In genomic region chr5:1542011-1542410, GRCh38 we compare ENCODE assay signal across 18 cellular contexts. TPM values are rescaled to one million over a fixed set of nuclear protein-coding genes. Genes with fewer than 3 reads are reported as not detected.
A peak's percentile ranks its signal among the peaks of the same experiment; 100 is the strongest.
DNase-seq lines count a peak whose midpoint lies in the region; ATAC-seq and TF ChIP-seq lines count a peak whose summit lies in the region.
"Had no signal": no experiment of that assay in that cellular context is flagged by ENCODE, and none has a peak within 500 bp of the region (broad histone marks: within the 10 kb centered on the region; RNA-seq: fewer than 3 reads in every experiment).

No MANE protein-coding gene starts in this region.

- H3K4me1 ChIP-seq in adipocyte (ENCODE audit: control insufficient read depth, insufficient read depth, low read length) (peaks cover 26% of the 10 kb centered on the region), transverse colon (peaks cover 0 to 10% (median 1%) of the 10 kb centered on the region in 4 donors)

- H3K9me3 Mint-ChIP-seq in nephron, result no peaks in the 10 kb centered on the region
- no peaks in the 10 kb centered on the region for H3K9me3 Mint-ChIP-seq in stimulated activated naive CD8-positive, alpha-beta T cell treated with anti-CD3 and anti-CD28 coated beads, Interleukin-15, amount 100 ng/mL, for 72 hours
- H3K9me3 Mint-ChIP-seq: CD8-positive, alpha-beta memory T cell; T-helper 2 cell treated with Interferon-gamma antibody and Interleukin-4, amounts not matched to agents 5 μg/mL and 100 μg/mL, for 36 hours had no signal

- H3K27me3 Mint-ChIP-seq in nephron (ENCODE audit: low read depth), result peaks cover 20% of the 10 kb centered on the region
- H3K27me3 Mint-ChIP-seq in stimulated activated naive CD8-positive, alpha-beta T cell treated with anti-CD3 and anti-CD28 coated beads, Interleukin-15, amount 100 ng/mL, for 72 hours, result no peaks in the 10 kb centered on the region
- H3K27me3 Mint-ChIP-seq: CD8-positive, alpha-beta memory T cell had no signal

- H3K27me3 ChIP-seq in adipocyte (replicated peaks; ENCODE audit: control insufficient read depth, insufficient read depth, low read length), result no peaks in the 10 kb centered on the region
- H3K27me3 ChIP-seq in transverse colon, result no peaks in the 10 kb centered on the region

- intact Hi-C loops in transverse colon (cut with DNase I; ENCODE audit: low total_unique reads), result no loop called here

- WGBS in transverse colon (ENCODE audit: low coverage in 1 of 2), 2 donors, result 65 to 76% methylated on average over 5 of the region's 5 CpGs

- TF ChIP-seq EP300 in transverse colon (IDR thresholded peaks at IDR 0.05; ENCODE audit: low read depth), result no peak

- H3K4me3 ChIP-seq in adipocyte (ENCODE audit: low read length) (no peak overlapping the region), transverse colon (no peak overlapping the region)
- H3K4me3 ChIP-seq: PC-9, SK-N-MC had no signal

- peak overlapping the region in 2 of 3 experiments; percentile 32 to 83 for H3K27ac Mint-ChIP-seq in nephron
- H3K27ac Mint-ChIP-seq in stimulated activated naive CD8-positive, alpha-beta T cell treated with anti-CD3 and anti-CD28 coated beads, Interleukin-15, amount 100 ng/mL, for 72 hours, result no peak overlapping the region
- H3K27ac Mint-ChIP-seq: T-helper 2 cell treated with Interferon-gamma antibody and Interleukin-4, amounts not matched to agents 5 μg/mL and 100 μg/mL, for 36 hours; WTC11 had no signal

- H3K9me3 ChIP-seq in adipocyte (ENCODE audit: control insufficient read depth, low read length) (no peaks in the 10 kb centered on the region), transverse colon (no peaks in the 10 kb centered on the region)

- peak; percentile 67 for DNase-seq in adipocyte (ENCODE audit: low read depth)
- peak; percentile 42 for DNase-seq in fibroblast of peridontal ligament (ENCODE audit: extremely low read depth)
- DNase-seq in transverse colon, result no peak
- DNase-seq in stimulated activated naive CD8-positive, alpha-beta T cell treated with anti-CD3 and anti-CD28 coated beads, Interleukin-15, amount 100 ng/mL, for 72 hours, result no peak
- no peak for DNase-seq in T-helper 2 cell
- DNase-seq: activated CD4-positive, alpha-beta T cell treated with anti-CD3 and anti-CD28 coated beads, Interleukin-2, amount 50 U/mL, for 4 hours; CD8-positive, alpha-beta memory T cell; glutamatergic neuron; KBM-7; NCI-H187; retina had no signal

- ATAC-seq in stimulated activated naive CD8-positive, alpha-beta T cell treated with anti-CD3 and anti-CD28 coated beads, Interleukin-15, amount 100 ng/mL, for 72 hours, result no peak
- no peak for ATAC-seq in GM19351 (IDR thresholded peaks at IDR 0.05; ENCODE audit: unreplicated experiment)
- no peak for ATAC-seq in HG03378 (IDR thresholded peaks at IDR 0.05; ENCODE audit: unreplicated experiment)
- ATAC-seq: WTC11 had no signal

- no peaks in the 10 kb centered on the region for H3K36me3 Mint-ChIP-seq in nephron (ENCODE audit: low read depth)
- H3K36me3 Mint-ChIP-seq: CD8-positive, alpha-beta memory T cell; WTC11 had no signal

- TF ChIP-seq POLR2A in transverse colon (IDR thresholded peaks at IDR 0.05), result no peak

- no peak overlapping the region for H3K4me3 Mint-ChIP-seq in nephron
- H3K4me3 Mint-ChIP-seq in stimulated activated naive CD8-positive, alpha-beta T cell treated with anti-CD3 and anti-CD28 coated beads, Interleukin-15, amount 100 ng/mL, for 72 hours, result no peak overlapping the region
- H3K4me3 Mint-ChIP-seq: CD8-positive, alpha-beta memory T cell; T-helper 2 cell treated with Interferon-gamma antibody and Interleukin-4, amounts not matched to agents 5 μg/mL and 100 μg/mL, for 36 hours; WTC11 had no signal

- H3K36me3 ChIP-seq in adipocyte (ENCODE audit: control insufficient read depth, insufficient read depth, low read length, severe bottlenecking) (no peaks in the 10 kb centered on the region), transverse colon (no peaks in the 10 kb centered on the region)

- H3K9ac ChIP-seq in adipocyte (ENCODE audit: low read length), result peak overlapping the region; percentile 39

- H3K4me1 Mint-ChIP-seq in nephron, result peaks cover 13% of the 10 kb centered on the region
- H3K4me1 Mint-ChIP-seq in stimulated activated naive CD8-positive, alpha-beta T cell treated with anti-CD3 and anti-CD28 coated beads, Interleukin-15, amount 100 ng/mL, for 72 hours, result peaks cover 8% of the 10 kb centered on the region
- H3K4me1 Mint-ChIP-seq: WTC11 had no signal

- H3K27ac ChIP-seq in transverse colon, result peak overlapping the region in 3 of 4 donors; percentile 9 to 41 (median 24)
- H3K27ac ChIP-seq: PC-9, SK-N-MC had no signal

- in situ Hi-C loops in transverse colon (cut with MboI; ENCODE audit: low pct_ligation_motif_present in 1 of 4, low pct_unique_long_range_greater_than_20kb in 1 of 4, low sequenced_read_pairs in 3 of 4), result no loop called here

- TF ChIP-seq CTCF in nephron (IDR thresholded peaks at IDR 0.05; ENCODE audit: unreplicated experiment in 3 of 3), result no peak
- TF ChIP-seq CTCF in transverse colon (IDR thresholded peaks at IDR 0.05), result no peak

RNA-seq across cellular contexts. Expression of gene LPCAT1, which starts 18.3 kb away (rescaled TPM):
- total RNA-seq in transverse colon, result 10 to 100 TPM in 3 of 4 donors, 1 to 10 TPM in 1; 10.0 to 50.5 (median 21.0) TPM

Comparison
In these comparisons a context has a peak if more than half of its experiments do, and no peak if none do; other contexts are left out.
1. DNase-seq: peak in adipocyte (single experiment) and fibroblast of peridontal ligament (single experiment); none in transverse colon (single experiment), stimulated activated naive CD8-positive, alpha-beta T cell treated with anti-CD3 and anti-CD28 coated beads, Interleukin-15, amount 100 ng/mL, for 72 hours (0 of 2) and T-helper 2 cell (0 of 5).
2. H3K27ac Mint-ChIP-seq: peak in nephron (2 of 3); none in stimulated activated naive CD8-positive, alpha-beta T cell treated with anti-CD3 and anti-CD28 coated beads, Interleukin-15, amount 100 ng/mL, for 72 hours (0 of 2).